ENCODE assay signal across 11 cellular contexts in the genomic region with DNA sequence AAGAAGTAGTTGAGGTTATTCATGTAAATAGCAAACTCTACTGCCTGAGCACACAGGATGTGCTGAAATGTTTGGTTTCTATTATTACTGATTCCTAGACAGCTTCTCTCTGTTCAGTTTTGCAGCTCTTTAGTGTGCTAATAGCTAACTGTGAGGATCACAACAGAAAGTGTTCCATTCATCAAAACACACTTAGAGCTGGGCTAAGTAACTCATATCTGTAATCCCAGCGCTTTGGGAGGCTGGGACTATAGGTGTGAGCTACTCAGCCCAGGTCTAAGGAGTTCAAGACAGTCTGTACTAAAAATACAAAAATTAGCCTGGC.
DNase-seq lines count a peak whose midpoint lies in the region; ATAC-seq and TF ChIP-seq lines count a peak whose summit lies in the region.
"Had no signal": no experiment of that assay in that cellular context is flagged by ENCODE, and none has a peak within 500 bp of the region (broad histone marks: within the 10 kb centered on the region; RNA-seq: fewer than 3 reads in every experiment).

No MANE protein-coding gene starts in this region.

- no peak overlapping the region for H3K9ac ChIP-seq in skeletal muscle satellite cell (ENCODE audit: low read depth, low read length)

- CTCF ChIA-PET in activated CD8-positive, alpha-beta T cell treated with anti-CD3 and anti-CD28 coated beads for 36 hours (lab: Charles Lee) = interaction anchor here (1.2 to 1.7 kb wide), 2 partner anchors 11 to 74 kb away, joined by 3 read pairs; no protein-coding TSS in a partner anchor

- no peak overlapping the region for H3K4me3 ChIP-seq in skeletal muscle satellite cell (ENCODE audit: low read length)
- H3K4me3 ChIP-seq: sigmoid colon had no signal

- peaks cover 33% of the 10 kb centered on the region for H3K4me1 ChIP-seq in skeletal muscle satellite cell (ENCODE audit: control insufficient read depth, insufficient read depth, low read length)

- no peak overlapping the region for H3K27ac Mint-ChIP-seq in activated CD8-positive, alpha-beta T cell treated with anti-CD3 and anti-CD28 coated beads for 36 hours
- H3K27ac Mint-ChIP-seq: stimulated activated naive CD8-positive, alpha-beta T cell treated with anti-CD3 and anti-CD28 coated beads, Interleukin-15, Interleukin-2, amounts not matched to agents 100 ng/mL and 50 ng/mL, for 24 hours had no signal

- no peak for TF ChIP-seq CTCF in activated CD8-positive, alpha-beta T cell treated with anti-CD3 and anti-CD28 coated beads for 36 hours (IDR thresholded peaks at IDR 0.05)

- H3K27me3 ChIP-seq in skeletal muscle satellite cell (ENCODE audit: control insufficient read depth, insufficient read depth, low read length) = no peaks in the 10 kb centered on the region
- H3K27me3 ChIP-seq: sigmoid colon had no signal

- peaks cover 6% of the 10 kb centered on the region for H3K4me1 Mint-ChIP-seq in activated CD8-positive, alpha-beta T cell treated with anti-CD3 and anti-CD28 coated beads for 36 hours (ENCODE audit: low read depth)

- peak overlapping the region; percentile 31 for H3K4me2 ChIP-seq in skeletal muscle satellite cell (ENCODE audit: low read length)

- no peaks in the 10 kb centered on the region for H3K9me3 ChIP-seq in skeletal muscle satellite cell (replicated peaks; ENCODE audit: low read length)
- H3K9me3 ChIP-seq: sigmoid colon had no signal

- H3K4me3 Mint-ChIP-seq in activated CD8-positive, alpha-beta T cell treated with anti-CD3 and anti-CD28 coated beads for 36 hours = no peak overlapping the region
- H3K4me3 Mint-ChIP-seq: stimulated activated naive CD8-positive, alpha-beta T cell treated with anti-CD3 and anti-CD28 coated beads, Interleukin-15, Interleukin-2, amounts not matched to agents 100 ng/mL and 50 ng/mL, for 24 hours had no signal

- no peaks in the 10 kb centered on the region for H3K9me3 Mint-ChIP-seq in activated CD8-positive, alpha-beta T cell treated with anti-CD3 and anti-CD28 coated beads for 36 hours
- H3K9me3 Mint-ChIP-seq: stimulated activated naive CD8-positive, alpha-beta T cell treated with anti-CD3 and anti-CD28 coated beads, Interleukin-15, Interleukin-2, amounts not matched to agents 100 ng/mL and 50 ng/mL, for 24 hours had no signal

- H3K27me3 Mint-ChIP-seq in activated CD8-positive, alpha-beta T cell treated with anti-CD3 and anti-CD28 coated beads for 36 hours = peaks cover 19% of the 10 kb centered on the region

- intact Hi-C loops in activated CD8-positive, alpha-beta T cell treated with anti-CD3 and anti-CD28 coated beads for 36 hours (cut with micrococcal nuclease) = no loop called here

- no peak for DNase-seq in activated CD8-positive, alpha-beta T cell treated with anti-CD3 and anti-CD28 coated beads for 36 hours
- DNase-seq in AML-193 (lab: John Stamatoyannopoulos, UW) (no peak), MV-4-11 (lab: John Stamatoyannopoulos, UW) (no peak), GDM1 (lab: John Stamatoyannopoulos, UW) (no peak)
- DNase-seq: NCI-H510A treated with DMSO at 0.1 percent for 48 hours, sigmoid colon had no signal

- POLR2A ChIA-PET in activated CD8-positive, alpha-beta T cell treated with anti-CD3 and anti-CD28 coated beads for 36 hours (lab: Charles Lee) = no interaction called here

- H3K36me3 Mint-ChIP-seq in activated CD8-positive, alpha-beta T cell treated with anti-CD3 and anti-CD28 coated beads for 36 hours (ENCODE audit: low read depth) = no peaks in the 10 kb centered on the region

- ATAC-seq in GM18907 (IDR thresholded peaks at IDR 0.05; ENCODE audit: unreplicated experiment) (peak; percentile 85), GM21723 (IDR thresholded peaks at IDR 0.05; ENCODE audit: unreplicated experiment) (peak; percentile 84), HG03342 (IDR thresholded peaks at IDR 0.05; ENCODE audit: unreplicated experiment) (peak; percentile 76)
- ATAC-seq in activated CD8-positive, alpha-beta T cell treated with anti-CD3 and anti-CD28 coated beads for 36 hours = no peak

- H3K36me3 ChIP-seq in skeletal muscle satellite cell (ENCODE audit: insufficient read depth, low read length) = no peaks in the 10 kb centered on the region
- H3K36me3 ChIP-seq: sigmoid colon had no signal
